Comparison of ENCODE assay signal across 8 cellular contexts in the genomic region with DNA sequence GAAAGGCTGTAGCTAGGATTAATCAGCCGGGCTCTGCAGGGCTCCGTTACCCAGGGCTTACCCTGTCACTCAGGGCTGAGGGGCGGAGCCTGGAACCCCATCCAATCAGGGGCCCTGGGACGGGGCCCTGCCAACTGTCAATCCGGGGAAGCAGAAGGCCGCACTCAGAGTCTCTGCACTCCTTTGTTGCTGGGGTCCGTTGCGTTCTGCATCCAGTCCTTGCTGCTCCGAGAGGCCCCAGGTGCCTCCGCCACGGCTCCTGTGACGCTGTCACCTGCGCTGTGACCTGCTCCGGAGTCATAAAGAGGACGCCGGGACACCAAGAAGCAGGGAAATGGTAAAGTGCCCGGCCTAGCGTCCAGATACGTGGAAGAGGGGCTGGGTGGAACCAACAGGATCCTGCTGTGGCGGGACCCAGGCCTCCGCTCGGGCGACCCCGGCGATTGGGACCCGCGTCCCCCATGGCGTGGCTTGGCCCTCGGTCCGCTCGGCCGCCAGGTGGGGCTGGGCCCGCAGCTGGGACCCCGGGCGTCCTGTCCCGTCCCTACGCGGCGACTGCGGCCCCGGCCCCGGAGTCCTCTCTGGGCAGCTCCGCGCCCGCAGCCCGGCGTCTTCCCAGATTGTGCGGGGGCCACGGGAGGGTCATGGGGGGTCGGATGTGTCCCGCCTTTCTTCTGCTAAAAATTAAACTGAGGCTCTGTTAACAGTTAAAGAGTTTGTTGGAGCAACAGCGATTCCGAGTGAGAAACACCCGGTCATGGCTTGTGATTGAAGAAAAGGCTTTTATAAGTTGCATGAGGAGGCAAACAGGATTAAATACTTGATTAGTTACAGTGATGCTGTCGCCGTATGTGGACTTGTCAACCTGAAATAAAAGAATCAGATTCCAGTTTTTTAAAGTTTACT. TPM values are rescaled to one million over a fixed set of nuclear protein-coding genes. Genes with fewer than 3 reads are reported as not detected.
DNase-seq lines count a peak whose midpoint lies in the region; ATAC-seq and TF ChIP-seq lines count a peak whose summit lies in the region.

A gene (plus strand): TSS at position 133 of the 906 bp plus-strand sequence. CDS start 7,431 bp downstream, outside the sequence.

- TF ChIP-seq EP300 in SK-N-SH (IDR thresholded peaks at IDR 0.05; ENCODE audit: borderline replicate concordance in 1 of 2, low read depth in 1 of 2, low read length in 1 of 2), result no peak

- H4K20me1 ChIP-seq in DOHH2 (ENCODE audit: control insufficient read depth, insufficient read depth, low read depth, low read length), result no peaks in the 10 kb centered on the region
- no peaks in the 10 kb centered on the region for H4K20me1 ChIP-seq in MM.1S (ENCODE audit: insufficient read depth, low read length)
- H4K20me1 ChIP-seq in SK-N-SH (ENCODE audit: insufficient read depth), result no peaks in the 10 kb centered on the region

- ATAC-seq in GM21825 (IDR thresholded peaks at IDR 0.05; ENCODE audit: unreplicated experiment) (peak; percentile 92), Right ventricle myocardium superior (ENCODE audit: poor library complexity) (peak; percentile 99)
- ATAC-seq in activated naive CD4-positive, alpha-beta T cell treated with anti-CD3 and anti-CD28 coated beads, Interleukin-2, amount 50 U/mL, for 72 hours, result peak; percentile 97 to 99

- H3K9me3 ChIP-seq in DOHH2 (ENCODE audit: control insufficient read depth, insufficient read depth, low read length) (peaks cover 3% of the 10 kb centered on the region; the same call in 1 of the 2 replicates), MM.1S (replicated peaks; ENCODE audit: insufficient read depth, low read length) (no peaks in the 10 kb centered on the region), SK-N-SH (no peaks in the 10 kb centered on the region), testis (no peaks in the 10 kb centered on the region)

- H3K36me3 ChIP-seq in DOHH2 (ENCODE audit: control insufficient read depth, low read length) (no peaks in the 10 kb centered on the region), MM.1S (replicated peaks; ENCODE audit: insufficient read depth, low read length) (no peaks in the 10 kb centered on the region), SK-N-SH (replicated peaks in 1 of 2; ENCODE audit: control insufficient read depth in 1 of 2, insufficient read depth in 2 of 2, low read length in 1 of 2) (no peaks in the 10 kb centered on the region), testis (ENCODE audit: low read depth, missing control alignments) (no peaks in the 10 kb centered on the region)

- DNase-seq in MM.1S, result peak; percentile 94
- DNase-seq in SK-N-SH, result peak; percentile 98
- peak; percentile 86 to 87 for DNase-seq in activated naive CD4-positive, alpha-beta T cell treated with anti-CD3 and anti-CD28 coated beads, Interleukin-2, amount 50 U/mL, for 72 hours (ENCODE audit: low spot score in 2 of 2)
- DNase-seq in Right ventricle myocardium superior, result peak; percentile 95
- peak; percentile 96 for DNase-seq in osteocyte (ENCODE audit: extremely low spot score, unreplicated experiment)
- peak; percentile 95 for DNase-seq in testis

- peak within 1 kb of the TSS; percentile 97 for H3K4me2 ChIP-seq in DOHH2 (ENCODE audit: low read length)
- peak within 1 kb of the TSS; percentile 94 for H3K4me2 ChIP-seq in MM.1S (ENCODE audit: low read depth, low read length)
- H3K4me2 ChIP-seq in SK-N-SH, result peak within 1 kb of the TSS; percentile 89

- peak within 1 kb of the TSS; percentile 28; the same call in 1 of the 2 replicates for H3K27ac ChIP-seq in DOHH2 (ENCODE audit: low read depth, low read length)
- H3K27ac ChIP-seq in MM.1S (ENCODE audit: low read length), result peak within 1 kb of the TSS; percentile 56; the same call in 1 of the 2 replicates
- peak within 1 kb of the TSS; percentile 44 to 81; a peak in 3 of 4 replicates for H3K27ac ChIP-seq in SK-N-SH (ENCODE audit: low read depth in 2 of 2, low read length in 1 of 2)
- H3K27ac ChIP-seq in testis, result peak within 1 kb of the TSS in 1 of 2 donors; percentile 34

- peak; percentile 50 for TF ChIP-seq CTCF in DOHH2 (IDR thresholded peaks at IDR 0.05; ENCODE audit: low read depth, low read length, poor library complexity, severe bottlenecking)
- TF ChIP-seq CTCF in MM.1S (IDR thresholded peaks at IDR 0.05; ENCODE audit: low read length), result peak; percentile 36
- TF ChIP-seq CTCF in SK-N-SH (IDR thresholded peaks at IDR 0.05), result peak; percentile 41; the same call in 1 of the 2 replicates
- TF ChIP-seq CTCF in osteocyte (IDR thresholded peaks at IDR 0.05), result peak; percentile 53
- peak in 1 of 3 experiments; percentile 28 for TF ChIP-seq CTCF in testis (IDR thresholded peaks at IDR 0.05)

- H3K27ac Mint-ChIP-seq in activated naive CD4-positive, alpha-beta T cell treated with anti-CD3 and anti-CD28 coated beads, Interleukin-2, amount 50 U/mL, for 72 hours, result peak within 1 kb of the TSS; percentile 52 to 88
- H3K27ac Mint-ChIP-seq in osteocyte (ENCODE audit: unreplicated experiment), result peak within 1 kb of the TSS; percentile 96

- TF ChIP-seq RAD21 in SK-N-SH (IDR thresholded peaks at IDR 0.05; ENCODE audit: low read length), result no peak; the same call in 1 of the 2 replicates

- TF ChIP-seq POLR2A in testis (IDR thresholded peaks at IDR 0.05), result no peak

- H3K9ac ChIP-seq in MM.1S (ENCODE audit: low read length) (peak within 1 kb of the TSS; percentile 61; the same call in 1 of the 2 replicates), SK-N-SH (peak within 1 kb of the TSS; percentile 79)

- peaks cover 2% of the 10 kb centered on the region for H3K27me3 Mint-ChIP-seq in osteocyte (ENCODE audit: unreplicated experiment)

- peaks cover 8 to 12% of the 10 kb centered on the region in 2 donors for H3K36me3 Mint-ChIP-seq in activated naive CD4-positive, alpha-beta T cell treated with anti-CD3 and anti-CD28 coated beads, Interleukin-2, amount 50 U/mL, for 72 hours
- peaks cover 13% of the 10 kb centered on the region for H3K36me3 Mint-ChIP-seq in osteocyte (ENCODE audit: unreplicated experiment)

- peaks cover 4 to 9% of the 10 kb centered on the region in 2 donors for H3K9me3 Mint-ChIP-seq in activated naive CD4-positive, alpha-beta T cell treated with anti-CD3 and anti-CD28 coated beads, Interleukin-2, amount 50 U/mL, for 72 hours
- peaks cover 9% of the 10 kb centered on the region for H3K9me3 Mint-ChIP-seq in osteocyte (ENCODE audit: unreplicated experiment)

- no peaks in the 10 kb centered on the region for H3K79me2 ChIP-seq in DOHH2 (ENCODE audit: control insufficient read depth, low read length)
- no peaks in the 10 kb centered on the region for H3K79me2 ChIP-seq in MM.1S (ENCODE audit: low read length)
- H3K79me2 ChIP-seq in SK-N-SH (ENCODE audit: insufficient read depth), result peaks cover 6% of the 10 kb centered on the region; the same call in 1 of the 2 replicates

- H3K4me3 Mint-ChIP-seq in osteocyte (ENCODE audit: unreplicated experiment), result peak within 1 kb of the TSS; percentile 94

- H2AFZ ChIP-seq in MM.1S (ENCODE audit: low read length) (peak within 1 kb of the TSS; percentile 100), SK-N-SH (ENCODE audit: low read depth) (peak within 1 kb of the TSS; percentile 94)

- WGBS in SK-N-SH (ENCODE audit: low lambda C conversion rate), result under 1% methylated on average over 11 of the region's 56 CpGs
- 0% methylated on average over 28 to 54 of the region's 56 CpGs for WGBS in testis, 2 donors

- intact Hi-C loops in Right ventricle myocardium superior (cut with DNase I) (loop anchor here (10.0 kb wide), 1 partner anchor 104 kb away; no protein-coding TSS in a partner anchor), testis (cut with DNase I; ENCODE audit: low total_unique reads) (no loop called here)

- H3K9me2 ChIP-seq in DOHH2 (replicated peaks; ENCODE audit: control insufficient read depth, low read length) (no peaks in the 10 kb centered on the region), MM.1S (replicated peaks; ENCODE audit: insufficient read depth, low read length) (no peaks in the 10 kb centered on the region), SK-N-SH (no peaks in the 10 kb centered on the region)

- POLR2A ChIA-PET in SK-N-SH (lab: Yijun Ruan, JAX), result interaction anchor here (1.0 to 1.6 kb wide), 4 partner anchors 32 to 201 kb away, joined by 3 to 6 read pairs (median 4); a partner anchor contains a TSS

- peaks cover 19% of the 10 kb centered on the region for H3K4me1 Mint-ChIP-seq in osteocyte (ENCODE audit: unreplicated experiment)

- H3K27me3 ChIP-seq in DOHH2 (ENCODE audit: control insufficient read depth, low read length) (no peaks in the 10 kb centered on the region), MM.1S (replicated peaks; ENCODE audit: insufficient read depth, low read length) (no peaks in the 10 kb centered on the region), SK-N-SH (ENCODE audit: insufficient read depth) (no peaks in the 10 kb centered on the region), testis (no peaks in the 10 kb centered on the region)

- H3K4me3 ChIP-seq in DOHH2 (ENCODE audit: low read length) (peak within 1 kb of the TSS; percentile 91), MM.1S (ENCODE audit: low read length) (peak within 1 kb of the TSS; percentile 86), SK-N-SH (ENCODE audit: low read depth in 2 of 2, low read length in 1 of 2) (peak within 1 kb of the TSS; percentile 73 to 76), testis (peak within 1 kb of the TSS; percentile 60 to 62)

- H3K4me1 ChIP-seq in DOHH2 (ENCODE audit: control insufficient read depth, low read length) (peaks cover 27% of the 10 kb centered on the region), MM.1S (ENCODE audit: low read length) (peaks cover 8% of the 10 kb centered on the region), SK-N-SH (ENCODE audit: control insufficient read depth in 1 of 2, insufficient read depth in 2 of 2, low read depth in 1 of 2, low read length in 1 of 2) (peaks cover 0 to 7% of the 10 kb centered on the region in 2 experiments; a peak in 2 of 4 replicates), testis (peaks cover 11% of the 10 kb centered on the region)

- CTCF ChIA-PET in SK-N-SH (lab: Yijun Ruan, JAX), result interaction anchor here (0.9 to 8.3 kb wide), 35 partner anchors 9 to 873 kb away, joined by 3 to 94 read pairs (median 5); a partner anchor contains a TSS

- H3F3A ChIP-seq in DOHH2 (ENCODE audit: control insufficient read depth, insufficient read depth), result 0 out of 2 replicates have a peak, but pooled peaks cover 4% of the 10 kb centered on the region
- H3F3A ChIP-seq in MM.1S (ENCODE audit: insufficient read depth, low read length), result peaks cover 7% of the 10 kb centered on the region
- peaks cover 11% of the 10 kb centered on the region for H3F3A ChIP-seq in SK-N-SH (replicated peaks; ENCODE audit: insufficient read depth)

TF ChIP-seq in SK-N-SH, 30 proteins besides CTCF, POLR2A, EP300 and RAD21 (continues in another document):
- no peak for TF ChIP-seq GATA2 (CRISPR knock-in tag; IDR thresholded peaks at IDR 0.05)
- TF ChIP-seq TCF12 (IDR thresholded peaks at IDR 0.05), result peak; percentile 18; the same call in 1 of the 2 replicates

RNA-seq across cellular contexts. Expression of the gene that starts here (rescaled TPM):
- polyA plus RNA-seq in SK-N-SH (2012; rRNA removed), result 0.77 and 1.6 TPM in 2 replicates
- polyA plus RNA-seq in SK-N-SH (2012; cell fraction: cytosol; rRNA removed), result 0.82 and 1.0 TPM in 2 replicates
- 1.4 and 4.0 TPM in 2 replicates for polyA plus RNA-seq in SK-N-SH (2012; cell fraction: nucleus; rRNA removed)
- total RNA-seq in activated naive CD4-positive, alpha-beta T cell treated with anti-CD3 and anti-CD28 coated beads, Interleukin-2, amount 50 U/mL, for 72 hours, result 1 to 10 TPM; 1.3 to 2.2 TPM
- 3.1 TPM for total RNA-seq in Right ventricle myocardium superior
- 4.4 and 6.2 TPM in 2 replicates for total RNA-seq in osteocyte
- total RNA-seq in testis, result 1 to 10 TPM in 1 of 2 donors, under 1 TPM in 1; 0.62 to 2.6 TPM
- 1.2 TPM for polyA plus RNA-seq in testis (ENCODE audit: insufficient read depth, low read depth, low replicate concordance)
